ENCODE assay signal across 2 cellular contexts in genomic region chr1:113978863-113979702, GRCh38.
TF ChIP-seq lines count a peak whose summit lies in the region.

TSS of gene OLFML3 (plus strand) at chr1:113979474. CDS start at chr1:113979517, 43 bp downstream.

TF ChIP-seq in HCT116, 20 proteins besides CTCF, POLR2A, EP300 and RAD21:
- no peak for TF ChIP-seq ZFX (IDR thresholded peaks at IDR 0.05)
- TF ChIP-seq EZH2 (IDR thresholded peaks at IDR 0.05) = no peak
- no peak for TF ChIP-seq TCF7L2 (IDR thresholded peaks at IDR 0.05; ENCODE audit: borderline replicate concordance, extremely low read depth, insufficient read depth, insufficient read length)
- no peak for TF ChIP-seq EGR1 (IDR thresholded peaks at IDR 0.05; ENCODE audit: low read depth)
TF ChIP-seq in HCT116: peak in this region for 0.

TF ChIP-seq in endothelial cell of umbilical vein, 7 proteins besides CTCF, POLR2A, EP300 and RAD21:
- TF ChIP-seq EZH2 (IDR thresholded peaks at IDR 0.05; ENCODE audit: borderline replicate concordance, low read depth, low read length, severe bottlenecking) = no peak
- no peak for TF ChIP-seq MYC (IDR thresholded peaks at IDR 0.05; ENCODE audit: low read depth, low read length)
- no peak for TF ChIP-seq JUN (IDR thresholded peaks at IDR 0.05; ENCODE audit: borderline replicate concordance, insufficient read depth, insufficient read length, low read depth)
- no peak for TF ChIP-seq FOS (IDR thresholded peaks at IDR 0.05; ENCODE audit: borderline replicate concordance, insufficient read depth, low read length)
- no peak for TF ChIP-seq GATA2 (IDR thresholded peaks at IDR 0.05; ENCODE audit: insufficient read depth, insufficient read length, low read depth, low read length)
- TF ChIP-seq MAX (IDR thresholded peaks at IDR 0.05; ENCODE audit: insufficient read depth, insufficient read length) = no peak
- no peak for TF ChIP-seq POLR2AphosphoS5 (IDR thresholded peaks at IDR 0.05; ENCODE audit: insufficient read depth, low read depth, low read length)
